ENCODE assay signal across 15 cellular contexts in genomic region chr20:38162878-38163875, GRCh38. TPM values are rescaled to one million over a fixed set of nuclear protein-coding genes. Genes with fewer than 3 reads are reported as not detected.
DNase-seq lines count a peak whose midpoint lies in the region; ATAC-seq, FAIRE-seq and TF ChIP-seq lines count a peak whose summit lies in the region.
"Had no signal": no experiment of that assay in that cellular context is flagged by ENCODE, and none has a peak within 500 bp of the region (broad histone marks: within the 10 kb centered on the region; RNA-seq: fewer than 3 reads in every experiment).

No MANE protein-coding gene starts in this region.

- no peak for TF ChIP-seq RAD21 in HepG2 (CRISPR knock-in tag; IDR thresholded peaks at IDR 0.05)

- H2AFZ ChIP-seq in HepG2 (ENCODE audit: low read length), result no peak overlapping the region

- POLR2A ChIA-PET in HepG2 (lab: Yijun Ruan, JAX), result interaction anchor here (1.3 to 5.0 kb wide), 7 partner anchors 19 to 90 kb away, joined by 3 to 37 read pairs (median 6); no protein-coding TSS in a partner anchor

- H3K4me1 ChIP-seq in HepG2 (ENCODE audit: insufficient read depth, low read length), result peaks cover 73% of the 10 kb centered on the region
- H3K4me1 ChIP-seq in stomach, result peaks cover 29 to 95% (median 62%) of the 10 kb centered on the region in 4 donors

- H3K9ac ChIP-seq in HepG2 (ENCODE audit: insufficient read depth, low read depth, low read length), result no peak overlapping the region

- H3K27ac ChIP-seq in brain microvascular endothelial cell (no peak overlapping the region), HepG2 (ENCODE audit: extremely low read length, insufficient read depth, low read length) (no peak overlapping the region), stomach (peak overlapping the region in 4 of 5 donors; percentile 59 to 85 (median 74))
- H3K27ac ChIP-seq: C4-2B, neutrophil had no signal

- no peaks in the 10 kb centered on the region for H3K27me3 Mint-ChIP-seq in HFFc6 (ENCODE audit: insufficient read depth)

- H4K20me1 ChIP-seq in HepG2 (ENCODE audit: insufficient read depth, low read length), result no peaks in the 10 kb centered on the region

- no peaks in the 10 kb centered on the region for H3K79me2 ChIP-seq in HepG2 (ENCODE audit: insufficient read depth, low read length)

- no peak for ATAC-seq in HepG2
- ATAC-seq in left colon, result no peak
- no peak for ATAC-seq in GM18909 (IDR thresholded peaks at IDR 0.05; ENCODE audit: poor library complexity, unreplicated experiment)

- DNase-seq in HFFc6, result no peak
- DNase-seq in brain microvascular endothelial cell, result no peak
- DNase-seq in HepG2 (ENCODE audit: low spot score), result no peak
- no peak for DNase-seq in stomach
- no peak for DNase-seq in nucleus accumbens (lab: John Stamatoyannopoulos, UW)
- no peak for DNase-seq in DMS 273 (lab: John Stamatoyannopoulos, UW; ENCODE audit: unreplicated experiment)
- no peak for DNase-seq in left colon
- DNase-seq: activated CD4-positive, alpha-beta T cell treated with anti-CD3 and anti-CD28 coated beads, Interleukin-2, amount 10 ng/mL, durations not matched to agents 7 days and 5 days; activated T-cell treated with anti-CD3 and anti-CD28 coated beads, Interleukin-2, amount 50 U/mL, for 48 hours; amniotic stem cell; NCI-H345; T-helper 9 cell had no signal

- TF ChIP-seq POLR2A in HepG2 (IDR thresholded peaks at IDR 0.05; ENCODE audit: insufficient read depth in 1 of 2, low read depth in 2 of 2, low read length in 2 of 2), result no peak
- no peak for TF ChIP-seq POLR2A in stomach (IDR thresholded peaks at IDR 0.05)

- H3K9me3 Mint-ChIP-seq in HFFc6, result no peaks in the 10 kb centered on the region
- H3K9me3 Mint-ChIP-seq: activated CD4-positive, alpha-beta T cell treated with anti-CD3 and anti-CD28 coated beads, Interleukin-2, amount 10 ng/mL, durations not matched to agents 7 days and 5 days had no signal

- in situ Hi-C loops in brain microvascular endothelial cell (cut with HindIII; ENCODE audit: low pct_ligation_motif_present, low sequenced_read_pairs) (no loop called here), HepG2 (cut with HindIII; ENCODE audit: extremely low pct_ligation_motif_present, low pct_unique_long_range_greater_than_20kb) (no loop called here)

- H3K4me3 Mint-ChIP-seq in HFFc6, result 0 out of 2 replicates have a peak overlapping the region, but pooled peaks have one; percentile 9
- H3K4me3 Mint-ChIP-seq: activated CD4-positive, alpha-beta T cell treated with anti-CD3 and anti-CD28 coated beads, Interleukin-2, amount 10 ng/mL, durations not matched to agents 7 days and 5 days had no signal

- CTCF ChIA-PET in HepG2 (lab: Yijun Ruan, JAX; ENCODE audit: low intra/inter-chr PET ratio, low total read pairs), result no interaction called here

- H3K4me2 ChIP-seq in HepG2 (ENCODE audit: low read depth, low read length), result peak overlapping the region; percentile 85

- TF ChIP-seq CTCF in HFFc6 (IDR thresholded peaks at IDR 0.05), result no peak
- no peak for TF ChIP-seq CTCF in brain microvascular endothelial cell (IDR thresholded peaks at IDR 0.05; ENCODE audit: low read depth, low read length, missing control alignments)
- TF ChIP-seq CTCF in HepG2 (CRISPR knock-in tag; IDR thresholded peaks at IDR 0.05), result no peak
- no peak for TF ChIP-seq CTCF in stomach (IDR thresholded peaks at IDR 0.05)

- H3K27me3 ChIP-seq in brain microvascular endothelial cell (replicated peaks) (no peaks in the 10 kb centered on the region), HepG2 (ENCODE audit: control insufficient read depth in 1 of 2, insufficient read depth in 2 of 2, low read length in 2 of 2) (no peaks in the 10 kb centered on the region), stomach (no peaks in the 10 kb centered on the region)

- intact Hi-C loops in HepG2 (cut with micrococcal nuclease; ENCODE audit: unreplicated experiment), result no loop called here
- intact Hi-C loops in stomach (cut with DNase I; ENCODE audit: low total_unique reads), result no loop called here
- intact Hi-C loops in left colon (cut with DNase I, micrococcal nuclease), result loop anchor here (5.0 to 10.0 kb wide), 2 partner anchors 91 to 98 kb away; no protein-coding TSS in a partner anchor

- WGBS in HepG2 (ENCODE audit: low lambda C conversion rate), result 72% methylated on average over 15 of the region's 15 CpGs
- WGBS in stomach, 5 donors, result 66 to 76% (median 70%) methylated on average over 15 of the region's 15 CpGs

- H3K36me3 Mint-ChIP-seq in HFFc6 (ENCODE audit: low read depth), result peaks cover under 1% of the 10 kb centered on the region; the same call in 1 of the 2 replicates

- peaks cover 72% of the 10 kb centered on the region for H3K4me1 Mint-ChIP-seq in HFFc6 (ENCODE audit: low read depth)

- no TSS peak for BruUV-seq in HepG2 (replicated peaks; lab: Mats Ljungman, UMichigan)

- H3K27ac Mint-ChIP-seq in HFFc6, result no peak overlapping the region
- H3K27ac Mint-ChIP-seq: activated CD4-positive, alpha-beta T cell treated with anti-CD3 and anti-CD28 coated beads, Interleukin-2, amount 10 ng/mL, durations not matched to agents 7 days and 5 days had no signal

- H3K4me3 ChIP-seq in brain microvascular endothelial cell (ENCODE audit: low read depth, low read length) (peak overlapping the region; percentile 76), HepG2 (replicated peaks in 1 of 3; ENCODE audit: insufficient read depth in 1 of 3, low read depth in 2 of 3, low read length in 3 of 3) (no peak overlapping the region; a peak in 1 of 6 replicates), stomach (peak overlapping the region; percentile 46 to 56 (median 54))

- H3K9me3 ChIP-seq in HepG2 (ENCODE audit: low read length) (no peaks in the 10 kb centered on the region), stomach (no peaks in the 10 kb centered on the region)
- H3K9me3 ChIP-seq: neutrophil had no signal

- H3K36me3 ChIP-seq in brain microvascular endothelial cell (replicated peaks), result peaks cover 40% of the 10 kb centered on the region
- H3K36me3 ChIP-seq in HepG2 (replicated peaks in 1 of 2; ENCODE audit: control insufficient read depth in 1 of 2, insufficient read depth in 2 of 2, low read length in 2 of 2), result peaks cover 0 to 6% of the 10 kb centered on the region in 2 experiments; a peak in 3 of 5 replicates
- H3K36me3 ChIP-seq in stomach, result peaks cover 0 to 21% (median 9%) of the 10 kb centered on the region in 4 donors
- H3K36me3 ChIP-seq: neutrophil had no signal

- no peak for FAIRE-seq in HepG2 (lab: Jason Lieb, UNC)

- TF ChIP-seq EP300 in HepG2 (IDR thresholded peaks at IDR 0.05; ENCODE audit: low read depth in 2 of 2, low read length in 2 of 2), result no peak
- no peak for TF ChIP-seq EP300 in HepG2 (CRISPR knock-in tag; IDR thresholded peaks at IDR 0.05; ENCODE audit: borderline replicate concordance)
- TF ChIP-seq EP300 in stomach (IDR thresholded peaks at IDR 0.05), result no peak

TF ChIP-seq in HepG2, 621 proteins besides CTCF, POLR2A, EP300 and RAD21:
- TF ChIP-seq STAT5B (CRISPR knock-in tag; IDR thresholded peaks at IDR 0.05), result no peak
- peak; percentile 88 for TF ChIP-seq ZNF768 (CRISPR knock-in tag; IDR thresholded peaks at IDR 0.05)
- no peak for TF ChIP-seq ZNF264 (CRISPR knock-in tag; IDR thresholded peaks at IDR 0.05)
- peak; percentile 48; the same call in 1 of the 2 replicates for TF ChIP-seq ZBTB38 (CRISPR knock-in tag; IDR thresholded peaks at IDR 0.05)
- TF ChIP-seq SCMH1 (CRISPR knock-in tag; IDR thresholded peaks at IDR 0.05; ENCODE audit: borderline replicate concordance), result no peak
- TF ChIP-seq ZFP62 (CRISPR knock-in tag; IDR thresholded peaks at IDR 0.05), result no peak
- TF ChIP-seq ZNF234 (CRISPR knock-in tag; conservative IDR thresholded peaks at IDR 0.05), result no peak
TF ChIP-seq in HepG2: peak in this region for 2.

RNA-seq across cellular contexts. Expression of gene TGM2, which starts 1.9 kb away (rescaled TPM):
- 100 to 1,000 TPM in 5 of 6 experiments, 10 to 100 TPM in 1; 99.6 to 430 (median 111) TPM for total RNA-seq in HFFc6 (2021; fragmentation: NEBNext Ultra II Directional; extraction: Animal tissue kit (Norgen Biotek cat#: 25700))
- total RNA-seq in HepG2 (2016; rRNA removed; fragmentation: Illumina TruSeq; extraction: Trizol), result 4.2 and 4.5 TPM in 2 replicates
- total RNA-seq in HepG2 (2016; cell fraction: cytosol; rRNA removed; fragmentation: Illumina TruSeq; extraction: Trizol; ENCODE audit: low read depth), result 0.61 and 0.88 TPM in 2 replicates
- total RNA-seq in HepG2 (2016; cell fraction: insoluble cytoplasmic fraction; rRNA removed; fragmentation: Illumina TruSeq; extraction: Trizol), result 3.3 and 4.3 TPM in 2 replicates
- total RNA-seq in HepG2 (2016; cell fraction: membrane; rRNA removed; fragmentation: Illumina TruSeq; extraction: Trizol), result 2.1 and 2.3 TPM in 2 replicates
- total RNA-seq in HepG2 (2016; cell fraction: nucleus; rRNA removed; fragmentation: Illumina TruSeq; extraction: Trizol), result 4.3 and 4.5 TPM in 2 replicates
- 46.4 and 52.3 TPM in 2 replicates for polyA plus RNA-seq in HepG2 (2011; rRNA removed)
- 39.7 and 45.8 TPM in 2 replicates for polyA plus RNA-seq in HepG2 (2011; cell fraction: cytosol; rRNA removed)
- 48.4 and 54.8 TPM in 2 replicates for polyA plus RNA-seq in HepG2 (2011; cell fraction: nucleus; rRNA removed)
- 14.4 and 32.4 TPM in 2 replicates for polyA plus RNA-seq in HepG2 (2012)
- 1.5 and 1.8 TPM in 2 replicates for polyA plus RNA-seq in HepG2 (2016; cell fraction: cytosol; fragmentation: Illumina TruSeq; extraction: Trizol; ENCODE audit: low read depth)
- 5.3 and 7.5 TPM in 2 replicates for polyA plus RNA-seq in HepG2 (2016; cell fraction: insoluble cytoplasmic fraction; fragmentation: Illumina TruSeq; extraction: Trizol; ENCODE audit: low read depth)
- polyA plus RNA-seq in HepG2 (2016; cell fraction: membrane; fragmentation: Illumina TruSeq; extraction: Trizol; ENCODE audit: low read depth), result 2.5 TPM in 2 replicates
- polyA plus RNA-seq in HepG2 (2016; cell fraction: nucleus; fragmentation: Illumina TruSeq; extraction: Trizol; ENCODE audit: insufficient read depth, low read depth), result 7.7 and 9.8 TPM in 2 replicates
- polyA minus RNA-seq in HepG2 (2011; rRNA and poly(A)+ RNA removed; ENCODE audit: low replicate concordance), result 39.1 and 112 TPM in 2 replicates
- polyA minus RNA-seq in HepG2 (2011; cell fraction: cytosol; rRNA and poly(A)+ RNA removed), result 43.5 and 48.8 TPM in 2 replicates
- 26.7 and 32.2 TPM in 2 replicates for polyA minus RNA-seq in HepG2 (2011; cell fraction: nucleus; rRNA and poly(A)+ RNA removed)
- 100 to 1,000 TPM in 1 of 5 donors, 10 to 100 TPM in 4; 27.8 to 195 (median 44.3) TPM for total RNA-seq in stomach
- 10 to 100 TPM; 16.2 to 28.0 (median 25.1) TPM for polyA plus RNA-seq in stomach
- total RNA-seq in left colon, result 10 to 100 TPM; 26.9 to 33.9 TPM

Comparison
In these comparisons a context has a peak if more than half of its experiments do, and no peak if none do; other contexts are left out.
1. H3K27ac ChIP-seq: peak in stomach (4 of 5); none in brain microvascular endothelial cell (single experiment) and HepG2 (single experiment).
2. H3K4me3 ChIP-seq: peak in brain microvascular endothelial cell (single experiment) and stomach (4 of 4); none in HepG2 (0 of 3).
3. intact Hi-C loops: an anchor here in left colon (5.0 to 10.0 kb wide); none called in HepG2 and stomach.